Comparison of ENCODE assay signal across 20 cellular contexts in genomic region chr6:3392930-3393575, GRCh38.
"Had no signal": no experiment of that assay in that cellular context is flagged by ENCODE, and none has a peak within 500 bp of the region (broad histone marks: within the 10 kb centered on the region; RNA-seq: fewer than 3 reads in every experiment).

No MANE protein-coding gene starts in this region.

- DNase-seq: activated CD4-positive, alpha-beta T cell treated with anti-CD3 and anti-CD28 coated beads, Interleukin-2, amount 10 ng/mL, durations not matched to agents 24 days and 14 days; activated CD4-positive, CD25-positive, alpha-beta regulatory T cell; activated CD8-positive, alpha-beta memory T cell treated with anti-CD3 and anti-CD28 coated beads, Interleukin-2, amount 50 U/mL, for 48 hours; activated CD8-positive, alpha-beta T cell treated with anti-CD3 and anti-CD28 coated beads for 36 hours; activated effector memory CD4-positive, alpha-beta T cell treated with Interleukin-2 at 50 U/mL for 16 hours; activated naive CD4-positive, alpha-beta T cell treated with anti-CD3 and anti-CD28 coated beads, Interleukin-2, amount 10 ng/mL, durations not matched to agents 7 days and 5 days; activated naive CD8-positive, alpha-beta T cell treated with anti-CD3 and anti-CD28 coated beads, Interleukin-2, amount 50 U/mL, for 24 hours; activated T-cell treated with anti-CD3 and anti-CD28 coated beads, Interleukin-2, amount 50 U/mL, for 48 hours; anterior cingulate cortex; central memory CD4-positive, alpha-beta T cell; glutamatergic neuron; hypothalamus; kidney; left ventricle myocardium inferior; mammary epithelial cell; T-helper 2 cell; testis had no signal

- H3K27ac Mint-ChIP-seq: activated CD4-positive, alpha-beta T cell treated with anti-CD3 and anti-CD28 coated beads, Interleukin-2, amount 10 ng/mL, durations not matched to agents 24 days and 14 days; activated CD8-positive, alpha-beta T cell treated with anti-CD3 and anti-CD28 coated beads for 36 hours; activated naive CD4-positive, alpha-beta T cell treated with anti-CD3 and anti-CD28 coated beads, Interleukin-2, amount 10 ng/mL, durations not matched to agents 7 days and 5 days; activated naive CD8-positive, alpha-beta T cell treated with anti-CD3 and anti-CD28 coated beads, Interleukin-2, amount 50 U/mL, for 24 hours; progenitor cell of endocrine pancreas; stimulated activated naive CD8-positive, alpha-beta T cell treated with anti-CD3 and anti-CD28 coated beads, Interleukin-15, Interleukin-2, amounts not matched to agents 100 ng/mL and 50 ng/mL, for 24 hours had no signal

- H3K9me3 ChIP-seq: left ventricle myocardium inferior, testis had no signal

- H3K9me3 Mint-ChIP-seq: activated CD4-positive, alpha-beta T cell treated with anti-CD3 and anti-CD28 coated beads, Interleukin-2, amount 10 ng/mL, durations not matched to agents 24 days and 14 days; activated CD8-positive, alpha-beta T cell treated with anti-CD3 and anti-CD28 coated beads for 36 hours; activated naive CD4-positive, alpha-beta T cell treated with anti-CD3 and anti-CD28 coated beads, Interleukin-2, amount 10 ng/mL, durations not matched to agents 7 days and 5 days; activated naive CD8-positive, alpha-beta T cell treated with anti-CD3 and anti-CD28 coated beads, Interleukin-2, amount 50 U/mL, for 24 hours; brain; stimulated activated naive CD8-positive, alpha-beta T cell treated with anti-CD3 and anti-CD28 coated beads, Interleukin-15, Interleukin-2, amounts not matched to agents 100 ng/mL and 50 ng/mL, for 24 hours had no signal

- H3K4me3 ChIP-seq: left ventricle myocardium inferior, testis had no signal

- H3K4me1 ChIP-seq: testis had no signal

- H3K27ac ChIP-seq: left ventricle myocardium inferior, testis had no signal

- H3K27me3 ChIP-seq: testis had no signal

- H3K4me3 Mint-ChIP-seq: activated CD4-positive, alpha-beta T cell treated with anti-CD3 and anti-CD28 coated beads, Interleukin-2, amount 10 ng/mL, durations not matched to agents 24 days and 14 days; activated CD8-positive, alpha-beta T cell treated with anti-CD3 and anti-CD28 coated beads for 36 hours; activated naive CD4-positive, alpha-beta T cell treated with anti-CD3 and anti-CD28 coated beads, Interleukin-2, amount 10 ng/mL, durations not matched to agents 7 days and 5 days; activated naive CD8-positive, alpha-beta T cell treated with anti-CD3 and anti-CD28 coated beads, Interleukin-2, amount 50 U/mL, for 24 hours; brain; stimulated activated naive CD8-positive, alpha-beta T cell treated with anti-CD3 and anti-CD28 coated beads, Interleukin-15, Interleukin-2, amounts not matched to agents 100 ng/mL and 50 ng/mL, for 24 hours had no signal

- H3K36me3 ChIP-seq: left ventricle myocardium inferior had no signal

- H3K27me3 Mint-ChIP-seq: activated CD4-positive, alpha-beta T cell treated with anti-CD3 and anti-CD28 coated beads, Interleukin-2, amount 10 ng/mL, durations not matched to agents 24 days and 14 days; activated CD8-positive, alpha-beta T cell treated with anti-CD3 and anti-CD28 coated beads for 36 hours; activated naive CD4-positive, alpha-beta T cell treated with anti-CD3 and anti-CD28 coated beads, Interleukin-2, amount 10 ng/mL, durations not matched to agents 7 days and 5 days; activated naive CD8-positive, alpha-beta T cell treated with anti-CD3 and anti-CD28 coated beads, Interleukin-2, amount 50 U/mL, for 24 hours; brain; progenitor cell of endocrine pancreas; stimulated activated naive CD8-positive, alpha-beta T cell treated with anti-CD3 and anti-CD28 coated beads, Interleukin-15, Interleukin-2, amounts not matched to agents 100 ng/mL and 50 ng/mL, for 24 hours had no signal

- H3K36me3 Mint-ChIP-seq: activated naive CD4-positive, alpha-beta T cell treated with anti-CD3 and anti-CD28 coated beads, Interleukin-2, amount 10 ng/mL, durations not matched to agents 7 days and 5 days had no signal

- H3K4me1 Mint-ChIP-seq: activated CD4-positive, alpha-beta T cell treated with anti-CD3 and anti-CD28 coated beads, Interleukin-2, amount 10 ng/mL, durations not matched to agents 24 days and 14 days; activated naive CD4-positive, alpha-beta T cell treated with anti-CD3 and anti-CD28 coated beads, Interleukin-2, amount 10 ng/mL, durations not matched to agents 7 days and 5 days had no signal
